Comparison of ENCODE assay signal across 12 cellular contexts in the genomic region with DNA sequence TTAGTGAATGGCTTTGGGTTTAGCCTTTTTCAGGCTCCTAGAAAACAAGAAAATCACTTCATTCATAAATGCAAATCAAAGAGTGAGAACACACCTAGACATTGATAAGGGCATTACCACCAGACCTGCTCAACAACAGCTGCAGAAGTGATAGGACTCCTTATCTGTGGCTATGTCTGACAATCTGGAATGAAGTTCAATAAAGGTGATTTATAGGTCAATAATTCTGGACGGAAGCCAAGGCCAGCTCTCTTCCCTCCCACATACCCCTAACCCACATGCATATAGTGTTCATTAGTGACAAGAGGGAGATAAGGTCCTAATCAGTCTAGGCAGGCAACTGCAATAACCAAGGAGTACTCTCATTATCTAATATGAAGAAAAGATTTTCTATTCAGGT.
DNase-seq lines count a peak whose midpoint lies in the region; ATAC-seq and TF ChIP-seq lines count a peak whose summit lies in the region.
"Had no signal": no experiment of that assay in that cellular context is flagged by ENCODE, and none has a peak within 500 bp of the region (broad histone marks: within the 10 kb centered on the region; RNA-seq: fewer than 3 reads in every experiment).

No MANE protein-coding gene starts in this region.

- intact Hi-C loops in CD4-positive, alpha-beta memory T cell (cut with micrococcal nuclease) = loop anchor here (1.0 to 10.0 kb wide), 7 partner anchors 9 to 441 kb away; no protein-coding TSS in a partner anchor
- intact Hi-C loops in mucosa of descending colon (cut with DNase I, micrococcal nuclease) = no loop called here

- no peak for TF ChIP-seq CTCF in mucosa of descending colon (IDR thresholded peaks at IDR 0.05)

- CTCF ChIA-PET in CD4-positive, alpha-beta memory T cell (lab: Charles Lee; ENCODE audit: partially characterized antibody) = interaction anchor here (0.7 to 7.2 kb wide), 17 partner anchors 12 to 187 kb away, joined by 3 to 50 read pairs (median 5); no protein-coding TSS in a partner anchor

- no peaks in the 10 kb centered on the region for H3K9me3 ChIP-seq in CD4-positive, alpha-beta memory T cell (ENCODE audit: control insufficient read depth in 1 of 2, low read length in 2 of 2)
- no peaks in the 10 kb centered on the region for H3K9me3 ChIP-seq in mucosa of descending colon
- H3K9me3 ChIP-seq: gastrocnemius medialis had no signal

- peak overlapping the region; percentile 70 to 93 (median 82) for H3K4me3 Mint-ChIP-seq in CD4-positive, alpha-beta memory T cell

- H3K9me3 Mint-ChIP-seq in CD4-positive, alpha-beta memory T cell = no peaks in the 10 kb centered on the region
- no peaks in the 10 kb centered on the region for H3K9me3 Mint-ChIP-seq in activated naive CD4-positive, alpha-beta T cell treated with anti-CD3 and anti-CD28 coated beads, Interleukin-2, amount 50 U/mL, for 72 hours

- peak overlapping the region; percentile 98 to 99 (median 99) for H3K27ac Mint-ChIP-seq in CD4-positive, alpha-beta memory T cell
- peak overlapping the region; percentile 97 to 99 for H3K27ac Mint-ChIP-seq in activated naive CD4-positive, alpha-beta T cell treated with anti-CD3 and anti-CD28 coated beads, Interleukin-2, amount 50 U/mL, for 72 hours

- H3K36me3 Mint-ChIP-seq in CD4-positive, alpha-beta memory T cell = peaks cover 95 to 96% of the 10 kb centered on the region in 2 donors
- H3K36me3 Mint-ChIP-seq in activated naive CD4-positive, alpha-beta T cell treated with anti-CD3 and anti-CD28 coated beads, Interleukin-2, amount 50 U/mL, for 72 hours = peaks cover 56 to 86% of the 10 kb centered on the region in 2 donors

- peaks cover 77% of the 10 kb centered on the region for H3K36me3 ChIP-seq in CD4-positive, alpha-beta memory T cell (ENCODE audit: insufficient read depth, low read length)
- H3K36me3 ChIP-seq in mucosa of descending colon (ENCODE audit: low read depth) = no peaks in the 10 kb centered on the region

- peak overlapping the region; percentile 27 to 37 for H3K4me3 ChIP-seq in CD4-positive, alpha-beta memory T cell (ENCODE audit: low read length in 2 of 2)
- peak overlapping the region; percentile 11; the same call in 1 of the 2 replicates for H3K4me3 ChIP-seq in Jurkat, Clone E6-1 (ENCODE audit: low read length)
- no peak overlapping the region for H3K4me3 ChIP-seq in mucosa of descending colon
- H3K4me3 ChIP-seq: gastrocnemius medialis had no signal

- DNase-seq in CD4-positive, alpha-beta memory T cell = no peak
- no peak for DNase-seq in Jurkat, Clone E6-1 (ENCODE audit: low read depth, low spot score)
- no peak for DNase-seq in activated naive CD4-positive, alpha-beta T cell treated with anti-CD3 and anti-CD28 coated beads, Interleukin-2, amount 50 U/mL, for 72 hours (ENCODE audit: low spot score in 2 of 2)
- DNase-seq in mucosa of descending colon = no peak
- no peak for DNase-seq in AML-193 (lab: John Stamatoyannopoulos, UW)
- no peak for DNase-seq in LoVo (ENCODE audit: low spot score)
- DNase-seq: gastrocnemius medialis, NCI-H1417 treated with DMSO at 0.1 percent for 48 hours, NCI-H69, SHP77 had no signal

- peaks cover 90 to 100% (median 96%) of the 10 kb centered on the region in 4 donors for H3K4me1 Mint-ChIP-seq in CD4-positive, alpha-beta memory T cell

- H3K27me3 ChIP-seq in CD4-positive, alpha-beta memory T cell (ENCODE audit: insufficient read depth, low read length) = no peaks in the 10 kb centered on the region
- H3K27me3 ChIP-seq: gastrocnemius medialis had no signal

- POLR2A ChIA-PET in CD4-positive, alpha-beta memory T cell (lab: Charles Lee; ENCODE audit: partially characterized antibody) = interaction anchor here (0.6 to 23.5 kb wide), 29 partner anchors 11 to 437 kb away, joined by 3 to 1488 read pairs (median 5); a partner anchor contains a TSS

- peak overlapping the region; percentile 94 for H3K27ac ChIP-seq in CD4-positive, alpha-beta memory T cell (ENCODE audit: low read depth, low read length)

- peaks cover 100% of the 10 kb centered on the region for H3K4me1 ChIP-seq in CD4-positive, alpha-beta memory T cell (ENCODE audit: insufficient read depth, low read length)
- peaks cover 39% of the 10 kb centered on the region for H3K4me1 ChIP-seq in mucosa of descending colon (ENCODE audit: low read depth)

- no peaks in the 10 kb centered on the region for H3K27me3 Mint-ChIP-seq in CD4-positive, alpha-beta memory T cell

- no peak for ATAC-seq in activated naive CD4-positive, alpha-beta T cell treated with anti-CD3 and anti-CD28 coated beads, Interleukin-2, amount 50 U/mL, for 72 hours
- ATAC-seq in mucosa of descending colon (peak; percentile 9), HG02642 (IDR thresholded peaks at IDR 0.05; ENCODE audit: poor library complexity, unreplicated experiment) (no peak), esophagus mucosa (no peak)
